In the genomic region with DNA sequence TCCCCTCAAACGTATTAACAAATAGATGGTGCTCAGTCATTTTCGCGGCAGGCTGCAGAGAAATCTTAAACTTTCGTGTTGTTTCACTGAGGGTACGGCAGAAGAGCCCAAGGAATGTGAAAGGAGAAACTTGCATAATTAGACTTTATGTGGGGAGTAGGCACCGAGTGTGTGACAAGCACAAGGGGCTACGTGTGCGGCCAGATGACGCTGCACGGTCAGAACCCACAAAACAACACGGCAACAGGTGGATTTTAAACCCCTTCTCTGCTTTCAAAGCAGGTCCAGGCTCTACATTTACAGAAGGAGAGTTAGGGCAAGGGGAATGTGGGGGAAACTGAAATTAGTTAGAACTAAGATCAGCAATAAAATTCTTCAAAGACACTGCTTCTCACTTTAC, we compare ENCODE assay signal across 1 cellular context.
TF ChIP-seq lines count a peak whose summit lies in the region.

No MANE protein-coding gene starts in this region.

TF ChIP-seq in HepG2, 621 proteins besides CTCF, POLR2A, EP300 and RAD21:
- TF ChIP-seq ZFP90 (CRISPR knock-in tag; IDR thresholded peaks at IDR 0.05; ENCODE audit: borderline replicate concordance) (no peak), ZNF720 (CRISPR knock-in tag; IDR thresholded peaks at IDR 0.05) (no peak), DNMT1 (CRISPR knock-in tag; IDR thresholded peaks at IDR 0.05) (no peak), XBP1 (CRISPR knock-in tag; IDR thresholded peaks at IDR 0.05) (no peak), RCOR2 (CRISPR knock-in tag; IDR thresholded peaks at IDR 0.05) (no peak), WIZ (CRISPR knock-in tag; IDR thresholded peaks at IDR 0.05) (no peak), HDAC1 (CRISPR knock-in tag; IDR thresholded peaks at IDR 0.05) (no peak), NKX3-1 (CRISPR knock-in tag; IDR thresholded peaks at IDR 0.05) (no peak), ERF (CRISPR knock-in tag; IDR thresholded peaks at IDR 0.05) (no peak), ZNF761 (CRISPR knock-in tag; conservative IDR thresholded peaks at IDR 0.05) (no peak), ZNF431 (CRISPR knock-in tag; IDR thresholded peaks at IDR 0.05; ENCODE audit: borderline replicate concordance, low read depth) (no peak), HCFC1 (IDR thresholded peaks at IDR 0.05; ENCODE audit: low read depth, low read length) (no peak), RFX3 (CRISPR knock-in tag; IDR thresholded peaks at IDR 0.05) (no peak)
- TF ChIP-seq, protein P1, sequence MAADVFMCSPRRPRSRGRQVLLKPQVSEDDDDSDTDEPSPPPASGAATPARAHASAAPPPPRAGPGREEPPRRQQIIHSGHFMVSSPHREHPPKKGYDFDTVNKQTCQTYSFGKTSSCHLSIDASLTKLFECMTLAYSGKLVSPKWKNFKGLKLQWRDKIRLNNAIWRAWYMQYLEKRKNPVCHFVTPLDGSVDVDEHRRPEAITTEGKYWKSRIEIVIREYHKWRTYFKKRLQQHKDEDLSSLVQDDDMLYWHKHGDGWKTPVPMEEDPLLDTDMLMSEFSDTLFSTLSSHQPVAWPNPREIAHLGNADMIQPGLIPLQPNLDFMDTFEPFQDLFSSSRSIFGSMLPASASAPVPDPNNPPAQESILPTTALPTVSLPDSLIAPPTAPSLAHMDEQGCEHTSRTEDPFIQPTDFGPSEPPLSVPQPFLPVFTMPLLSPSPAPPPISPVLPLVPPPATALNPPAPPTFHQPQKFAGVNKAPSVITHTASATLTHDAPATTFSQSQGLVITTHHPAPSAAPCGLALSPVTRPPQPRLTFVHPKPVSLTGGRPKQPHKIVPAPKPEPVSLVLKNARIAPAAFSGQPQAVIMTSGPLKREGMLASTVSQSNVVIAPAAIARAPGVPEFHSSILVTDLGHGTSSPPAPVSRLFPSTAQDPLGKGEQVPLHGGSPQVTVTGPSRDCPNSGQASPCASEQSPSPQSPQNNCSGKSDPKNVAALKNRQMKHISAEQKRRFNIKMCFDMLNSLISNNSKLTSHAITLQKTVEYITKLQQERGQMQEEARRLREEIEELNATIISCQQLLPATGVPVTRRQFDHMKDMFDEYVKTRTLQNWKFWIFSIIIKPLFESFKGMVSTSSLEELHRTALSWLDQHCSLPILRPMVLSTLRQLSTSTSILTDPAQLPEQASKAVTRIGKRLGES (CRISPR knock-in tag; IDR thresholded peaks at IDR 0.05; ENCODE audit: borderline replicate concordance) = no peak
- TF ChIP-seq, protein P2, sequence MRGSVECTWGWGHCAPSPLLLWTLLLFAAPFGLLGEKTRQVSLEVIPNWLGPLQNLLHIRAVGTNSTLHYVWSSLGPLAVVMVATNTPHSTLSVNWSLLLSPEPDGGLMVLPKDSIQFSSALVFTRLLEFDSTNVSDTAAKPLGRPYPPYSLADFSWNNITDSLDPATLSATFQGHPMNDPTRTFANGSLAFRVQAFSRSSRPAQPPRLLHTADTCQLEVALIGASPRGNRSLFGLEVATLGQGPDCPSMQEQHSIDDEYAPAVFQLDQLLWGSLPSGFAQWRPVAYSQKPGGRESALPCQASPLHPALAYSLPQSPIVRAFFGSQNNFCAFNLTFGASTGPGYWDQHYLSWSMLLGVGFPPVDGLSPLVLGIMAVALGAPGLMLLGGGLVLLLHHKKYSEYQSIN (CRISPR knock-in tag; IDR thresholded peaks at IDR 0.05; ENCODE audit: borderline replicate concordance) = no peak
- TF ChIP-seq, protein P3, sequence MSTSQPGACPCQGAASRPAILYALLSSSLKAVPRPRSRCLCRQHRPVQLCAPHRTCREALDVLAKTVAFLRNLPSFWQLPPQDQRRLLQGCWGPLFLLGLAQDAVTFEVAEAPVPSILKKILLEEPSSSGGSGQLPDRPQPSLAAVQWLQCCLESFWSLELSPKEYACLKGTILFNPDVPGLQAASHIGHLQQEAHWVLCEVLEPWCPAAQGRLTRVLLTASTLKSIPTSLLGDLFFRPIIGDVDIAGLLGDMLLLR (CRISPR knock-in tag; IDR thresholded peaks at IDR 0.05) = no peak
- TF ChIP-seq, protein P4, sequence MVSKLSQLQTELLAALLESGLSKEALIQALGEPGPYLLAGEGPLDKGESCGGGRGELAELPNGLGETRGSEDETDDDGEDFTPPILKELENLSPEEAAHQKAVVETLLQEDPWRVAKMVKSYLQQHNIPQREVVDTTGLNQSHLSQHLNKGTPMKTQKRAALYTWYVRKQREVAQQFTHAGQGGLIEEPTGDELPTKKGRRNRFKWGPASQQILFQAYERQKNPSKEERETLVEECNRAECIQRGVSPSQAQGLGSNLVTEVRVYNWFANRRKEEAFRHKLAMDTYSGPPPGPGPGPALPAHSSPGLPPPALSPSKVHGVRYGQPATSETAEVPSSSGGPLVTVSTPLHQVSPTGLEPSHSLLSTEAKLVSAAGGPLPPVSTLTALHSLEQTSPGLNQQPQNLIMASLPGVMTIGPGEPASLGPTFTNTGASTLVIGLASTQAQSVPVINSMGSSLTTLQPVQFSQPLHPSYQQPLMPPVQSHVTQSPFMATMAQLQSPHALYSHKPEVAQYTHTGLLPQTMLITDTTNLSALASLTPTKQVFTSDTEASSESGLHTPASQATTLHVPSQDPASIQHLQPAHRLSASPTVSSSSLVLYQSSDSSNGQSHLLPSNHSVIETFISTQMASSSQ (IDR thresholded peaks at IDR 0.05; ENCODE audit: low read depth) = no peak
- TF ChIP-seq, protein P4 (CRISPR knock-in tag; IDR thresholded peaks at IDR 0.05; ENCODE audit: borderline replicate concordance) = no peak
